Comparison of ENCODE assay signal across 1 cellular context in genomic region chr7:132456418-132456817, GRCh38.
TF ChIP-seq lines count a peak whose summit lies in the region.

No MANE protein-coding gene starts in this region.

TF ChIP-seq in GM23338, 12 proteins besides CTCF, POLR2A, EP300 and RAD21 (continued from another document):
- no peak for TF ChIP-seq ZNF462 (CRISPR knock-in tag; IDR thresholded peaks at IDR 0.05)
- TF ChIP-seq ZNF114 (CRISPR knock-in tag; IDR thresholded peaks at IDR 0.05), result no peak
